Comparison of ENCODE assay signal across 17 cellular contexts in genomic region chr4:23788460-23788859, GRCh38.
DNase-seq lines count a peak whose midpoint lies in the region; ATAC-seq and TF ChIP-seq lines count a peak whose summit lies in the region.
"Had no signal": no experiment of that assay in that cellular context is flagged by ENCODE, and none has a peak within 500 bp of the region (broad histone marks: within the 10 kb centered on the region; RNA-seq: fewer than 3 reads in every experiment).

No MANE protein-coding gene starts in this region.

- no peak overlapping the region for H2BK15ac ChIP-seq in mesenchymal stem cell (ENCODE audit: low read depth, poor library complexity, severe bottlenecking)

- no peaks in the 10 kb centered on the region for H3K79me2 ChIP-seq in fibroblast of lung (ENCODE audit: control insufficient read depth, insufficient read depth, low read length)

- no peak overlapping the region for H2BK12ac ChIP-seq in mesenchymal stem cell (ENCODE audit: low read length in 2 of 2)

- H3K4me3 Mint-ChIP-seq in nephron progenitor cell: no peak overlapping the region
- H3K4me3 Mint-ChIP-seq: B cell had no signal

- H3K27ac ChIP-seq in fibroblast of lung (ENCODE audit: insufficient read depth, low read length) (no peak overlapping the region), mesenchymal stem cell (ENCODE audit: low read length, poor library complexity, severe bottlenecking) (no peak overlapping the region)
- H3K27ac ChIP-seq: colonic mucosa had no signal

- peaks cover 16% of the 10 kb centered on the region for H3K9me3 Mint-ChIP-seq in nephron progenitor cell

- no peak overlapping the region for H2BK5ac ChIP-seq in mesenchymal stem cell (ENCODE audit: low read depth, low read length, poor library complexity, severe bottlenecking)

- WGBS in mesenchymal stem cell: 75% methylated on average over 3 of the region's 5 CpGs

- no peak overlapping the region for H3K4ac ChIP-seq in mesenchymal stem cell (ENCODE audit: low read depth in 1 of 2, low read length in 2 of 2)

- H2BK120ac ChIP-seq in mesenchymal stem cell (ENCODE audit: low read depth, low read length): no peak overlapping the region

- no peak overlapping the region for H3K23ac ChIP-seq in mesenchymal stem cell (ENCODE audit: low read length in 2 of 2)

- H2AK5ac ChIP-seq in mesenchymal stem cell (ENCODE audit: low read length, severe bottlenecking): no peak overlapping the region

- no peaks in the 10 kb centered on the region for H3K27me3 ChIP-seq in fibroblast of lung (ENCODE audit: control insufficient read depth, insufficient read depth, low read length)
- no peaks in the 10 kb centered on the region for H3K27me3 ChIP-seq in mesenchymal stem cell (ENCODE audit: control insufficient read depth in 1 of 2, insufficient read depth in 1 of 2, low read length in 2 of 2)
- H3K27me3 ChIP-seq: colonic mucosa had no signal

- DNase-seq in EH (ENCODE audit: low read depth) (peak; percentile 8), NOMO-1 treated with DMSO at 0.1 percent for 48 hours (lab: John Stamatoyannopoulos, UW; ENCODE audit: unreplicated experiment) (peak; percentile 75), fibroblast of lung (ENCODE audit: low read depth in 2 of 2) (peak; percentile 40 to 56), mesenchymal stem cell (peak; percentile 71), AG08396 (ENCODE audit: low spot score) (no peak), middle frontal gyrus (ENCODE audit: extremely low spot score, low spot score) (no peak), nephron progenitor cell (no peak)
- DNase-seq: amniotic stem cell, colonic mucosa, DMS53, H7, NCI-H1694 treated with DMSO at 0.1 percent for 48 hours, NCI-H526, posterior cingulate gyrus had no signal

- no peak overlapping the region for H4K8ac ChIP-seq in mesenchymal stem cell (ENCODE audit: low read length)

- H3K18ac ChIP-seq in mesenchymal stem cell (ENCODE audit: low read depth in 1 of 2, low read length in 2 of 2): no peak overlapping the region

- no peaks in the 10 kb centered on the region for H3K4me1 ChIP-seq in fibroblast of lung (ENCODE audit: control insufficient read depth, extremely low read depth, insufficient read depth, low read length)
- H3K4me1 ChIP-seq in mesenchymal stem cell (ENCODE audit: control insufficient read depth, insufficient read depth, low read depth, low read length): peaks cover 2% of the 10 kb centered on the region

- no peak overlapping the region for H3K27ac Mint-ChIP-seq in nephron progenitor cell
- H3K27ac Mint-ChIP-seq: B cell had no signal

- H3K4me3 ChIP-seq in fibroblast of lung (replicated peaks in 1 of 4; ENCODE audit: control extremely low read depth in 1 of 4, insufficient read depth in 1 of 4, low read depth in 3 of 4, low read length in 4 of 4): no peak overlapping the region
- H3K4me3 ChIP-seq in mesenchymal stem cell (ENCODE audit: insufficient read depth in 1 of 2, low read depth in 1 of 2, low read length in 2 of 2): no peak overlapping the region
- H3K4me3 ChIP-seq: colonic mucosa, K562 had no signal

- no peaks in the 10 kb centered on the region for H3K79me1 ChIP-seq in mesenchymal stem cell (replicated peaks; ENCODE audit: low read length, poor library complexity, severe bottlenecking)

- H3K4me2 ChIP-seq in fibroblast of lung (ENCODE audit: extremely low read depth, insufficient read depth, low read length) (no peak overlapping the region), mesenchymal stem cell (ENCODE audit: low read length, poor library complexity, severe bottlenecking) (no peak overlapping the region)

- H3K14ac ChIP-seq in mesenchymal stem cell (ENCODE audit: low read length in 2 of 2): no peak overlapping the region

- TF ChIP-seq CTCF in fibroblast of lung (conservative IDR thresholded peaks at IDR 0.05 in 1 of 2, IDR thresholded peaks at IDR 0.05 in 1 of 2; ENCODE audit: low read depth in 1 of 2, low read length in 2 of 2) (no peak), nephron progenitor cell (IDR thresholded peaks at IDR 0.05) (no peak)

- no peak overlapping the region for H4K91ac ChIP-seq in mesenchymal stem cell (ENCODE audit: low read length)

- H3K36me3 Mint-ChIP-seq in nephron progenitor cell (ENCODE audit: low read depth): peaks cover 5% of the 10 kb centered on the region

- H3K9me3 ChIP-seq in fibroblast of lung (ENCODE audit: control insufficient read depth, insufficient read depth, low read depth, low read length): no peaks in the 10 kb centered on the region
- H3K9me3 ChIP-seq in mesenchymal stem cell (ENCODE audit: control insufficient read depth, low read length): no peaks in the 10 kb centered on the region
- H3K9me3 ChIP-seq: colonic mucosa had no signal

- H3K36me3 ChIP-seq in fibroblast of lung (ENCODE audit: control insufficient read depth, insufficient read depth, low read length) (no peaks in the 10 kb centered on the region), mesenchymal stem cell (ENCODE audit: control insufficient read depth in 1 of 2, insufficient read depth in 2 of 2, low read depth in 1 of 2, low read length in 2 of 2) (no peaks in the 10 kb centered on the region)
- H3K36me3 ChIP-seq: colonic mucosa had no signal

- H3K27me3 Mint-ChIP-seq in nephron progenitor cell (ENCODE audit: low read depth, poor library complexity): peaks cover 6% of the 10 kb centered on the region
- H3K27me3 Mint-ChIP-seq: B cell had no signal

- H3K9ac ChIP-seq in fibroblast of lung (ENCODE audit: insufficient read depth, low read length) (no peak overlapping the region), mesenchymal stem cell (ENCODE audit: low read length) (no peak overlapping the region)

- H4K20me1 ChIP-seq in fibroblast of lung (ENCODE audit: control insufficient read depth, extremely low read depth, insufficient read depth, low read length): no peaks in the 10 kb centered on the region

- H2AFZ ChIP-seq in fibroblast of lung (ENCODE audit: low read length): no peak overlapping the region
- H2AFZ ChIP-seq in mesenchymal stem cell (ENCODE audit: low read depth, low read length): no peak overlapping the region

- no peaks in the 10 kb centered on the region for H3K4me1 Mint-ChIP-seq in nephron progenitor cell
- H3K4me1 Mint-ChIP-seq: B cell had no signal

- no peak for ATAC-seq in HG03108 (IDR thresholded peaks at IDR 0.05; ENCODE audit: unreplicated experiment)
- ATAC-seq: K562 had no signal

Comparison
In these comparisons a context has a peak if more than half of its experiments do, and no peak if none do; other contexts are left out.
1. DNase-seq: peak in EH (single experiment), NOMO-1 treated with DMSO at 0.1 percent for 48 hours (single experiment), fibroblast of lung (2 of 2) and mesenchymal stem cell (single experiment); none in AG08396 (single experiment), middle frontal gyrus (single experiment) and nephron progenitor cell (single experiment).